Comparison of ENCODE assay signal across 1 cellular context in the genomic region with DNA sequence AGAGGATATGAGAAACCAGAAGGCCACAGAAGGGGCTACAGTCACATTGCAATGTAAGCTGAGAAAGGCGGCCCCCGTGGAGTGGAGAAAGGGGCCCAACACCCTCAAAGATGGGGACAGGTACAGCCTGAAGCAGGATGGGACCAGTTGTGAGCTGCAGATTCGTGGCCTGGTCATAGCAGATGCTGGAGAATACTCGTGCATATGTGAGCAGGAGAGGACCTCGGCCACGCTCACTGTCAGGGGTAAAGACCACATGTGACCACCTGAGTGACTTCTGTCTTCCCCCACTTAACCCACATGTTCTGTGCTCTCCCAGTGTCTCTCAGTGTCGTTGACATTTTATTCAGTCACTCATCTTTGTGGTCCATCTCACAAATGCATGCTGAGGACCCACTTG.
TF ChIP-seq lines count a peak whose summit lies in the region.

No MANE protein-coding gene starts in this region.

TF ChIP-seq in IMR-90, 13 proteins besides CTCF, POLR2A, EP300 and RAD21 (continued from another document):
- TF ChIP-seq USF2 (IDR thresholded peaks at IDR 0.05; ENCODE audit: low read depth, low read length) (no peak), BHLHE40 (IDR thresholded peaks at IDR 0.05; ENCODE audit: low read depth, low read length) (no peak), FOS (IDR thresholded peaks at IDR 0.05; ENCODE audit: low read depth, low read length) (no peak)
